ENCODE assay signal across 8 cellular contexts in genomic region chr17:55576237-55576998, GRCh38.
DNase-seq lines count a peak whose midpoint lies in the region; ATAC-seq, FAIRE-seq and TF ChIP-seq lines count a peak whose summit lies in the region.

No MANE protein-coding gene starts in this region.

- in situ Hi-C loops in KBM-7 (cut with MboI; ENCODE audit: low pct_unique_long_range_greater_than_20kb, low sequenced_read_pairs), result no loop called here

- ATAC-seq in GM18907 (IDR thresholded peaks at IDR 0.05; ENCODE audit: unreplicated experiment) (peak; percentile 26), right lobe of liver (peak in 3 of 4 donors; percentile 10 to 49 (median 21))
- ATAC-seq in stimulated activated effector memory CD8-positive, alpha-beta T cell treated with anti-CD3 and anti-CD28 coated beads, Interleukin-12 subunit alpha, Interleukin-12 subunit beta, amount 100 ng/mL, for 72 hours, result no peak

- TF ChIP-seq POLR2A in right lobe of liver (IDR thresholded peaks at IDR 0.05), result no peak

- H3K9me3 ChIP-seq in right lobe of liver, result no peaks in the 10 kb centered on the region

- WGBS in right lobe of liver (ENCODE audit: insufficient coverage, low coverage, low lambda C conversion rate, missing lambda C conversion rate), result 57% methylated on average over 8 of the region's 8 CpGs

- no peaks in the 10 kb centered on the region for H3K27me3 ChIP-seq in right lobe of liver

- DNase-seq in KBM-7, result peak; percentile 73
- DNase-seq in amniotic stem cell (lab: John Stamatoyannopoulos, UW), result peak; percentile 41
- DNase-seq in right lobe of liver, result no peak
- no peak for DNase-seq in D721Med (ENCODE audit: insufficient read length, low spot score)
- DNase-seq in stimulated activated CD4-positive, alpha-beta T cell treated with anti-CD3 and anti-CD28 coated beads, Interleukin-4, amount 100 ng/mL, for 4 hours, result no peak
- no peak for DNase-seq in stimulated activated effector memory CD8-positive, alpha-beta T cell treated with anti-CD3 and anti-CD28 coated beads, Interleukin-12 subunit alpha, Interleukin-12 subunit beta, amount 100 ng/mL, for 72 hours (ENCODE audit: low spot score in 2 of 2)
- DNase-seq in nephron progenitor cell, result no peak

- peaks cover 0 to 21% (median 2%) of the 10 kb centered on the region in 4 donors for H3K4me1 ChIP-seq in right lobe of liver

- H3K4me1 Mint-ChIP-seq in stimulated activated effector memory CD8-positive, alpha-beta T cell treated with anti-CD3 and anti-CD28 coated beads, Interleukin-12 subunit alpha, Interleukin-12 subunit beta, amount 100 ng/mL, for 72 hours, result no peaks in the 10 kb centered on the region
- H3K4me1 Mint-ChIP-seq in nephron progenitor cell, result no peaks in the 10 kb centered on the region

- no peak overlapping the region for H3K4me3 ChIP-seq in right lobe of liver

- H3K9me3 Mint-ChIP-seq in stimulated activated effector memory CD8-positive, alpha-beta T cell treated with anti-CD3 and anti-CD28 coated beads, Interleukin-12 subunit alpha, Interleukin-12 subunit beta, amount 100 ng/mL, for 72 hours, result no peaks in the 10 kb centered on the region
- H3K9me3 Mint-ChIP-seq in nephron progenitor cell, result no peaks in the 10 kb centered on the region

- peak overlapping the region in 2 of 3 donors; percentile 30 to 37 for H3K27ac ChIP-seq in right lobe of liver

- peaks cover 4% of the 10 kb centered on the region for H3K27me3 Mint-ChIP-seq in nephron progenitor cell (ENCODE audit: low read depth, poor library complexity)

- no peaks in the 10 kb centered on the region for H3K36me3 ChIP-seq in right lobe of liver

- H3K4me3 Mint-ChIP-seq in stimulated activated effector memory CD8-positive, alpha-beta T cell treated with anti-CD3 and anti-CD28 coated beads, Interleukin-12 subunit alpha, Interleukin-12 subunit beta, amount 100 ng/mL, for 72 hours, result no peak overlapping the region
- H3K4me3 Mint-ChIP-seq in nephron progenitor cell, result no peak overlapping the region

- no peak overlapping the region for H3K27ac Mint-ChIP-seq in stimulated activated effector memory CD8-positive, alpha-beta T cell treated with anti-CD3 and anti-CD28 coated beads, Interleukin-12 subunit alpha, Interleukin-12 subunit beta, amount 100 ng/mL, for 72 hours
- no peak overlapping the region for H3K27ac Mint-ChIP-seq in nephron progenitor cell

- FAIRE-seq in D721Med (lab: Jason Lieb, UNC), result no peak

- intact Hi-C loops in right lobe of liver (cut with DNase I), result no loop called here

- TF ChIP-seq CTCF in right lobe of liver (IDR thresholded peaks at IDR 0.05), result no peak
- no peak for TF ChIP-seq CTCF in D721Med (IDR thresholded peaks at IDR 0.05; ENCODE audit: insufficient read depth, missing control alignments)
- TF ChIP-seq CTCF in nephron progenitor cell (IDR thresholded peaks at IDR 0.05), result no peak

- no peaks in the 10 kb centered on the region for H3K36me3 Mint-ChIP-seq in stimulated activated effector memory CD8-positive, alpha-beta T cell treated with anti-CD3 and anti-CD28 coated beads, Interleukin-12 subunit alpha, Interleukin-12 subunit beta, amount 100 ng/mL, for 72 hours
- no peaks in the 10 kb centered on the region for H3K36me3 Mint-ChIP-seq in nephron progenitor cell (ENCODE audit: low read depth)

Comparison
In these comparisons a context has a peak if more than half of its experiments do, and no peak if none do; other contexts are left out.
1. DNase-seq: peak in KBM-7 (single experiment) and amniotic stem cell (single experiment); none in right lobe of liver (0 of 3), D721Med (single experiment), stimulated activated CD4-positive, alpha-beta T cell treated with anti-CD3 and anti-CD28 coated beads, Interleukin-4, amount 100 ng/mL, for 4 hours (0 of 2), stimulated activated effector memory CD8-positive, alpha-beta T cell treated with anti-CD3 and anti-CD28 coated beads, Interleukin-12 subunit alpha, Interleukin-12 subunit beta, amount 100 ng/mL, for 72 hours (0 of 2) and nephron progenitor cell (single experiment).